In the genomic region with DNA sequence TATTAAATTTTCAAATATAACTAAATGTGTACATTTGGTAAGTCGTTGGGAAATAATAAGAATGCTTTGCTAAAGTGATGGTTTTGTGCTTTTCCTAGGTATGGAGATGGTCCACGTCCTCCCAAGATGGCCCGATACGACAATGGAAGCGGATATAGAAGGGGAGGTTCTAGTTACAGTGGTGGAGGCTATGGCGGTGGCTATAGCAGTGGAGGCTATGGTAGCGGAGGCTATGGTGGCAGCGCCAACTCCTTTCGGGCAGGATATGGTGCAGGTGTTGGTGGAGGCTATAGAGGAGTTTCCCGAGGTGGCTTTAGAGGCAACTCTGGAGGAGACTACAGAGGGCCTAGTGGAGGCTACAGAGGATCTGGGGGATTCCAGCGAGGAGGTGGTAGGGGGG, we compare ENCODE assay signal across 20 cellular contexts. TPM values are rescaled to one million over a fixed set of nuclear protein-coding genes. Genes with fewer than 3 reads are reported as not detected.
DNase-seq lines count a peak whose midpoint lies in the region; ATAC-seq and TF ChIP-seq lines count a peak whose summit lies in the region.
"Had no signal": no experiment of that assay in that cellular context is flagged by ENCODE, and none has a peak within 500 bp of the region (broad histone marks: within the 10 kb centered on the region; RNA-seq: fewer than 3 reads in every experiment).

No MANE protein-coding gene starts in this region.

- peaks cover 77% of the 10 kb centered on the region for H3F3A ChIP-seq in PC-9 (ENCODE audit: insufficient read depth, low read depth)

- 99% methylated on average over 11 of the region's 11 CpGs for WGBS in mesenchymal stem cell

- peaks cover 27% of the 10 kb centered on the region for H3K4me1 Mint-ChIP-seq in activated naive CD4-positive, alpha-beta T cell treated with anti-CD3 and anti-CD28 coated beads, Interleukin-2, amount 50 U/mL, for 24 hours
- peaks cover 16% of the 10 kb centered on the region for H3K4me1 Mint-ChIP-seq in activated naive CD4-positive, alpha-beta T cell treated with anti-CD3 and anti-CD28 coated beads for 36 hours (ENCODE audit: low read depth)

- no peaks in the 10 kb centered on the region for H3K27me3 Mint-ChIP-seq in activated naive CD4-positive, alpha-beta T cell treated with anti-CD3 and anti-CD28 coated beads, Interleukin-2, amount 50 U/mL, for 24 hours
- no peaks in the 10 kb centered on the region for H3K27me3 Mint-ChIP-seq in activated naive CD4-positive, alpha-beta T cell treated with anti-CD3 and anti-CD28 coated beads for 36 hours (ENCODE audit: low read depth)
- H3K27me3 Mint-ChIP-seq: CD8-positive, alpha-beta memory T cell had no signal

- intact Hi-C loops in activated naive CD4-positive, alpha-beta T cell treated with anti-CD3 and anti-CD28 coated beads for 36 hours (cut with micrococcal nuclease): no loop called here
- intact Hi-C loops in PC-9 (cut with micrococcal nuclease; ENCODE audit: unreplicated experiment): loop anchor here (5.0 to 10.0 kb wide), 2 partner anchors 70 to 138 kb away; a partner anchor contains a TSS
- intact Hi-C loops in gastrocnemius medialis (cut with DNase I; ENCODE audit: low total_unique reads): no loop called here

- peaks cover 41% of the 10 kb centered on the region for H3K36me3 Mint-ChIP-seq in activated naive CD4-positive, alpha-beta T cell treated with anti-CD3 and anti-CD28 coated beads, Interleukin-2, amount 50 U/mL, for 24 hours
- H3K36me3 Mint-ChIP-seq in activated naive CD4-positive, alpha-beta T cell treated with anti-CD3 and anti-CD28 coated beads for 36 hours (ENCODE audit: low read depth): peaks cover 72% of the 10 kb centered on the region

- H3K14ac ChIP-seq in mesenchymal stem cell (ENCODE audit: low read length in 2 of 2): no peak overlapping the region

- DNase-seq in activated naive CD4-positive, alpha-beta T cell treated with anti-CD3 and anti-CD28 coated beads for 36 hours: no peak
- no peak for DNase-seq in PC-9
- no peak for DNase-seq in mesenchymal stem cell
- no peak for DNase-seq in retina
- no peak for DNase-seq in gastrocnemius medialis
- DNase-seq: CD8-positive, alpha-beta memory T cell; DMS53; EL; GM23248; NCI-H1417 treated with DMSO at 0.1 percent for 48 hours; NCI-H1930; NCI-H345; NCI-H526; SJCRH30 had no signal

- no peak overlapping the region for H3K18ac ChIP-seq in mesenchymal stem cell (ENCODE audit: low read depth in 1 of 2, low read length in 2 of 2)

- H3K9me2 ChIP-seq in PC-9 (ENCODE audit: insufficient read depth): no peaks in the 10 kb centered on the region

- BruUV-seq in PC-9 (replicated peaks; lab: Mats Ljungman, UMichigan): TSS peak; percentile 35

- H2AK5ac ChIP-seq in mesenchymal stem cell (ENCODE audit: low read length, severe bottlenecking): no peak overlapping the region

- TF ChIP-seq CTCF in PC-9 (conservative IDR thresholded peaks at IDR 0.05) (no peak), gastrocnemius medialis (IDR thresholded peaks at IDR 0.05 in 4 of 5, conservative IDR thresholded peaks at IDR 0.05 in 1 of 5) (no peak)

- peaks cover 22% of the 10 kb centered on the region for H4K20me1 ChIP-seq in PC-9 (ENCODE audit: insufficient read depth)

- H3K9me3 Mint-ChIP-seq in activated naive CD4-positive, alpha-beta T cell treated with anti-CD3 and anti-CD28 coated beads, Interleukin-2, amount 50 U/mL, for 24 hours: no peaks in the 10 kb centered on the region
- no peaks in the 10 kb centered on the region for H3K9me3 Mint-ChIP-seq in activated naive CD4-positive, alpha-beta T cell treated with anti-CD3 and anti-CD28 coated beads for 36 hours
- H3K9me3 Mint-ChIP-seq: CD8-positive, alpha-beta memory T cell had no signal

- POLR2A ChIA-PET in PC-9 (lab: Charles Lee; ENCODE audit: unreplicated experiment): no interaction called here

- H3K9me3 ChIP-seq in PC-9 (ENCODE audit: insufficient read depth, low read depth) (no peaks in the 10 kb centered on the region), mesenchymal stem cell (ENCODE audit: control insufficient read depth, low read length) (no peaks in the 10 kb centered on the region), gastrocnemius medialis (no peaks in the 10 kb centered on the region)
- H3K9me3 ChIP-seq: BLaER1, SJCRH30 had no signal

- H3K9ac ChIP-seq in mesenchymal stem cell (ENCODE audit: low read length): no peak overlapping the region
- H3K9ac ChIP-seq: BLaER1, GM23248, KMS-11 had no signal

- H3K4me3 ChIP-seq in PC-9 (no peak overlapping the region), mesenchymal stem cell (ENCODE audit: insufficient read depth in 1 of 2, low read depth in 1 of 2, low read length in 2 of 2) (no peak overlapping the region), gastrocnemius medialis (no peak overlapping the region)
- H3K4me3 ChIP-seq: BLaER1, GM12878, GM23248, SJCRH30 had no signal

- H2BK120ac ChIP-seq in mesenchymal stem cell (ENCODE audit: low read depth, low read length): no peak overlapping the region

- in situ Hi-C loops in gastrocnemius medialis (cut with MboI; ENCODE audit: low sequenced_read_pairs in 4 of 4): loop anchor here in 1 of 4 donors (10.0 kb wide), 1 partner anchor 62 kb away; no protein-coding TSS in a partner anchor

- no peak overlapping the region for H2BK12ac ChIP-seq in mesenchymal stem cell (ENCODE audit: low read length in 2 of 2)

- H3K4me2 ChIP-seq in PC-9: no peak overlapping the region
- no peak overlapping the region for H3K4me2 ChIP-seq in mesenchymal stem cell (ENCODE audit: low read length, poor library complexity, severe bottlenecking)
- H3K4me2 ChIP-seq: BLaER1, KMS-11 had no signal

- H3K27ac ChIP-seq in PC-9 (no peak overlapping the region), mesenchymal stem cell (ENCODE audit: low read length, poor library complexity, severe bottlenecking) (no peak overlapping the region), gastrocnemius medialis (no peak overlapping the region)
- H3K27ac ChIP-seq: BLaER1, GM23248, KMS-11, SJCRH30 had no signal

- H2BK15ac ChIP-seq in mesenchymal stem cell (ENCODE audit: low read depth, poor library complexity, severe bottlenecking): no peak overlapping the region

- no peak for ATAC-seq in gastrocnemius medialis
- no peak for ATAC-seq in GM21528 (IDR thresholded peaks at IDR 0.05; ENCODE audit: low FRiP score, unreplicated experiment)
- ATAC-seq: GM12878, Panc1 had no signal

- CTCF ChIA-PET in activated naive CD4-positive, alpha-beta T cell treated with anti-CD3 and anti-CD28 coated beads for 36 hours (lab: Charles Lee): no interaction called here
- CTCF ChIA-PET in PC-9 (lab: Charles Lee): no interaction called here

- no peak overlapping the region for H4K8ac ChIP-seq in mesenchymal stem cell (ENCODE audit: low read length)

- no peaks in the 10 kb centered on the region for H3K79me2 ChIP-seq in PC-9 (ENCODE audit: low read depth)

- H3K23ac ChIP-seq in mesenchymal stem cell (ENCODE audit: low read length in 2 of 2): no peak overlapping the region

- no peaks in the 10 kb centered on the region for H3K4me1 ChIP-seq in PC-9 (replicated peaks; ENCODE audit: insufficient read depth)
- H3K4me1 ChIP-seq in mesenchymal stem cell (ENCODE audit: control insufficient read depth, insufficient read depth, low read depth, low read length): no peaks in the 10 kb centered on the region
- no peaks in the 10 kb centered on the region for H3K4me1 ChIP-seq in gastrocnemius medialis
- H3K4me1 ChIP-seq: SJCRH30 had no signal

- H2BK5ac ChIP-seq in mesenchymal stem cell (ENCODE audit: low read depth, low read length, poor library complexity, severe bottlenecking): no peak overlapping the region

- H4K91ac ChIP-seq in mesenchymal stem cell (ENCODE audit: low read length): peak overlapping the region; percentile 29

- peak overlapping the region; percentile 43 for H3K27ac Mint-ChIP-seq in activated naive CD4-positive, alpha-beta T cell treated with anti-CD3 and anti-CD28 coated beads, Interleukin-2, amount 50 U/mL, for 24 hours
- no peak overlapping the region for H3K27ac Mint-ChIP-seq in activated naive CD4-positive, alpha-beta T cell treated with anti-CD3 and anti-CD28 coated beads for 36 hours

- no peak overlapping the region for H2AFZ ChIP-seq in PC-9
- no peak overlapping the region for H2AFZ ChIP-seq in mesenchymal stem cell (ENCODE audit: low read depth, low read length)
- H2AFZ ChIP-seq: GM23248 had no signal

- TF ChIP-seq POLR2A in gastrocnemius medialis (IDR thresholded peaks at IDR 0.05): no peak

- H3K36me3 ChIP-seq in PC-9 (ENCODE audit: low read depth): peaks cover 41% of the 10 kb centered on the region
- peaks cover 21 to 70% of the 10 kb centered on the region in 2 experiments for H3K36me3 ChIP-seq in mesenchymal stem cell (ENCODE audit: control insufficient read depth in 1 of 2, insufficient read depth in 2 of 2, low read depth in 1 of 2, low read length in 2 of 2)
- peaks cover 7 to 70% of the 10 kb centered on the region in 2 donors for H3K36me3 ChIP-seq in gastrocnemius medialis

- peaks cover 8% of the 10 kb centered on the region for H3K79me1 ChIP-seq in mesenchymal stem cell (replicated peaks; ENCODE audit: low read length, poor library complexity, severe bottlenecking)

- no peak overlapping the region for H3K4me3 Mint-ChIP-seq in activated naive CD4-positive, alpha-beta T cell treated with anti-CD3 and anti-CD28 coated beads, Interleukin-2, amount 50 U/mL, for 24 hours
- H3K4me3 Mint-ChIP-seq in activated naive CD4-positive, alpha-beta T cell treated with anti-CD3 and anti-CD28 coated beads for 36 hours: no peak overlapping the region
- H3K4me3 Mint-ChIP-seq: CD8-positive, alpha-beta memory T cell had no signal

- H3K27me3 ChIP-seq in PC-9 (ENCODE audit: insufficient read depth, low read depth) (no peaks in the 10 kb centered on the region), mesenchymal stem cell (ENCODE audit: control insufficient read depth in 1 of 2, insufficient read depth in 1 of 2, low read length in 2 of 2) (no peaks in the 10 kb centered on the region), gastrocnemius medialis (no peaks in the 10 kb centered on the region)
- H3K27me3 ChIP-seq: BLaER1, SJCRH30 had no signal

- no peak overlapping the region for H3K4ac ChIP-seq in mesenchymal stem cell (ENCODE audit: low read depth in 1 of 2, low read length in 2 of 2)

RNA-seq across cellular contexts. Expression of a gene that starts 47.8 kb away (rescaled TPM):
- total RNA-seq in activated naive CD4-positive, alpha-beta T cell treated with anti-CD3 and anti-CD28 coated beads for 36 hours: 100 to 1,000 TPM; 194 TPM
- total RNA-seq in PC-9 (2021) (101 and 131 TPM in 2 replicates), gastrocnemius medialis (10 to 100 TPM; 37.7 to 58.8 (median 48.4) TPM)
- 52.4 TPM for polyA plus RNA-seq in mesenchymal stem cell (2013, experiment 1 of 2)
- 52.9 TPM for polyA plus RNA-seq in mesenchymal stem cell (2013, experiment 2 of 2)
